Comparison of ENCODE assay signal across 1 cellular context in the genomic region with DNA sequence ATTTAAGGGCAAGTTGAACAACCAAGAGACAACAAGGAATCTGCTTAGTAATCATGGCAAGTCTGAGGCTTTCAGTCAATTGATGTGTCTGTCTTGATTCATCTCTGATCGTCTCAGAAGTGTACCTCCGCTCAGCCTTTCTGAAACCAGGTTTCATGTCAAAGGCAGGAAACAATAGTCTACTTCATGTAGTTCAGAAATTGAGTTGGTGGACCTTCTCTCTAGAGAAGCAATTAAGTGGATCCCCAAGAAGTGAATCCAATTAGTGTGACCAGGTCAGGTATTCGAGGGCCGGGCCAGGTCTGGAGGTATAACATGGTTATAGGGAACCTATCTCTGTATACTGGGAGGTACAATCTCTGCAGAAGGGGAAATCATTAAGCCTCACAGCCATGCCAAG.
A peak's percentile ranks its signal among the peaks of the same experiment; 100 is the strongest.
TF ChIP-seq lines count a peak whose summit lies in the region.

No MANE protein-coding gene starts in this region.

TF ChIP-seq in GM12878, 131 proteins besides CTCF, POLR2A, EP300 and RAD21 (continued from another document and continues in another):
- TF ChIP-seq TCF12 (IDR thresholded peaks at IDR 0.05; ENCODE audit: low read depth, low read length) (no peak), JUNB (IDR thresholded peaks at IDR 0.05) (peak; percentile 58), ESRRA (IDR thresholded peaks at IDR 0.05; ENCODE audit: low read length) (no peak), RUNX3 (IDR thresholded peaks at IDR 0.05; ENCODE audit: low read length) (peak; percentile 74), SMARCA5 (IDR thresholded peaks at IDR 0.05) (no peak), TAF1 (IDR thresholded peaks at IDR 0.05; ENCODE audit: borderline replicate concordance, low read depth, low read length) (peak; percentile 41; the same call in 1 of the 2 replicates), ETV6 (conservative IDR thresholded peaks at IDR 0.05 in 1 of 2, IDR thresholded peaks at IDR 0.05 in 1 of 2; ENCODE audit: borderline replicate concordance in 1 of 2, low read depth in 1 of 2) (peak in 1 of 2 experiments; percentile 74; a peak in 1 of 4 replicates), BACH1 (IDR thresholded peaks at IDR 0.05; ENCODE audit: borderline replicate concordance) (no peak), FOXM1 (IDR thresholded peaks at IDR 0.05; ENCODE audit: low read depth, low read length) (peak; percentile 45; the same call in 1 of the 2 replicates), USF1 (IDR thresholded peaks at IDR 0.05; ENCODE audit: borderline replicate concordance, extremely low read length, insufficient read depth, low read depth, low read length) (no peak), MAX (IDR thresholded peaks at IDR 0.05; ENCODE audit: low read depth, low read length) (0 out of 2 replicates have a peak, but pooled peaks have one; percentile 44), LARP7 (IDR thresholded peaks at IDR 0.05) (no peak), PRDM15 (CRISPR knock-in tag; IDR thresholded peaks at IDR 0.05) (no peak), ZNF207 (IDR thresholded peaks at IDR 0.05; ENCODE audit: borderline replicate concordance) (no peak), IKZF1 (conservative IDR thresholded peaks at IDR 0.05) (peak; percentile 66), SMC3 (IDR thresholded peaks at IDR 0.05; ENCODE audit: borderline replicate concordance, low read length) (no peak), PBX3 (IDR thresholded peaks at IDR 0.05; ENCODE audit: insufficient replicate concordance, low read depth, low read length) (peak; percentile 45), NFYA (IDR thresholded peaks at IDR 0.05; ENCODE audit: borderline replicate concordance, low read depth, low read length) (no peak), ZSCAN29 (IDR thresholded peaks at IDR 0.05) (no peak), NR2C1 (IDR thresholded peaks at IDR 0.05) (no peak), NRF1 (conservative IDR thresholded peaks at IDR 0.05; ENCODE audit: low read depth, low read length) (no peak), HSF1 (IDR thresholded peaks at IDR 0.05; ENCODE audit: low read depth, low read length) (no peak), NR2C2 (IDR thresholded peaks at IDR 0.05; ENCODE audit: borderline replicate concordance, control insufficient read depth, insufficient read length, low read depth) (no peak), PAX8 (IDR thresholded peaks at IDR 0.05) (no peak), SPI1 (IDR thresholded peaks at IDR 0.05; ENCODE audit: borderline replicate concordance, insufficient read depth, low read depth, low read length) (no peak), ZNF384 (IDR thresholded peaks at IDR 0.05; ENCODE audit: borderline replicate concordance, low read depth, low read length) (no peak), RAD51 (IDR thresholded peaks at IDR 0.05) (no peak), CBX3 (IDR thresholded peaks at IDR 0.05; ENCODE audit: borderline replicate concordance, low read depth) (no peak)
- TF ChIP-seq, protein P1, sequence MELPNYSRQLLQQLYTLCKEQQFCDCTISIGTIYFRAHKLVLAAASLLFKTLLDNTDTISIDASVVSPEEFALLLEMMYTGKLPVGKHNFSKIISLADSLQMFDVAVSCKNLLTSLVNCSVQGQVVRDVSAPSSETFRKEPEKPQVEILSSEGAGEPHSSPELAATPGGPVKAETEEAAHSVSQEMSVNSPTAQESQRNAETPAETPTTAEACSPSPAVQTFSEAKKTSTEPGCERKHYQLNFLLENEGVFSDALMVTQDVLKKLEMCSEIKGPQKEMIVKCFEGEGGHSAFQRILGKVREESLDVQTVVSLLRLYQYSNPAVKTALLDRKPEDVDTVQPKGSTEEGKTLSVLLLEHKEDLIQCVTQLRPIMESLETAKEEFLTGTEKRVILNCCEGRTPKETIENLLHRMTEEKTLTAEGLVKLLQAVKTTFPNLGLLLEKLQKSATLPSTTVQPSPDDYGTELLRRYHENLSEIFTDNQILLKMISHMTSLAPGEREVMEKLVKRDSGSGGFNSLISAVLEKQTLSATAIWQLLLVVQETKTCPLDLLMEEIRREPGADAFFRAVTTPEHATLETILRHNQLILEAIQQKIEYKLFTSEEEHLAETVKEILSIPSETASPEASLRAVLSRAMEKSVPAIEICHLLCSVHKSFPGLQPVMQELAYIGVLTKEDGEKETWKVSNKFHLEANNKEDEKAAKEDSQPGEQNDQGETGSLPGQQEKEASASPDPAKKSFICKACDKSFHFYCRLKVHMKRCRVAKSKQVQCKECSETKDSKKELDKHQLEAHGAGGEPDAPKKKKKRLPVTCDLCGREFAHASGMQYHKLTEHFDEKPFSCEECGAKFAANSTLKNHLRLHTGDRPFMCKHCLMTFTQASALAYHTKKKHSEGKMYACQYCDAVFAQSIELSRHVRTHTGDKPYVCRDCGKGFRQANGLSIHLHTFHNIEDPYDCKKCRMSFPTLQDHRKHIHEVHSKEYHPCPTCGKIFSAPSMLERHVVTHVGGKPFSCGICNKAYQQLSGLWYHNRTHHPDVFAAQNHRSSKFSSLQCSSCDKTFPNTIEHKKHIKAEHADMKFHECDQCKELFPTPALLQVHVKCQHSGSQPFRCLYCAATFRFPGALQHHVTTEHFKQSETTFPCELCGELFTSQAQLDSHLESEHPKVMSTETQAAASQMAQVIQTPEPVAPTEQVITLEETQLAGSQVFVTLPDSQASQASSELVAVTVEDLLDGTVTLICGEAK (IDR thresholded peaks at IDR 0.05; ENCODE audit: borderline replicate concordance) = no peak
- TF ChIP-seq, protein P2, sequence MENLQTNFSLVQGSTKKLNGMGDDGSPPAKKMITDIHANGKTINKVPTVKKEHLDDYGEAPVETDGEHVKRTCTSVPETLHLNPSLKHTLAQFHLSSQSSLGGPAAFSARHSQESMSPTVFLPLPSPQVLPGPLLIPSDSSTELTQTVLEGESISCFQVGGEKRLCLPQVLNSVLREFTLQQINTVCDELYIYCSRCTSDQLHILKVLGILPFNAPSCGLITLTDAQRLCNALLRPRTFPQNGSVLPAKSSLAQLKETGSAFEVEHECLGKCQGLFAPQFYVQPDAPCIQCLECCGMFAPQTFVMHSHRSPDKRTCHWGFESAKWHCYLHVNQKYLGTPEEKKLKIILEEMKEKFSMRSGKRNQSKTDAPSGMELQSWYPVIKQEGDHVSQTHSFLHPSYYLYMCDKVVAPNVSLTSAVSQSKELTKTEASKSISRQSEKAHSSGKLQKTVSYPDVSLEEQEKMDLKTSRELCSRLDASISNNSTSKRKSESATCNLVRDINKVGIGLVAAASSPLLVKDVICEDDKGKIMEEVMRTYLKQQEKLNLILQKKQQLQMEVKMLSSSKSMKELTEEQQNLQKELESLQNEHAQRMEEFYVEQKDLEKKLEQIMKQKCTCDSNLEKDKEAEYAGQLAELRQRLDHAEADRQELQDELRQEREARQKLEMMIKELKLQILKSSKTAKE (IDR thresholded peaks at IDR 0.05; ENCODE audit: low read depth, poor library complexity, severe bottlenecking) = peak; percentile 85
- TF ChIP-seq, protein P3, sequence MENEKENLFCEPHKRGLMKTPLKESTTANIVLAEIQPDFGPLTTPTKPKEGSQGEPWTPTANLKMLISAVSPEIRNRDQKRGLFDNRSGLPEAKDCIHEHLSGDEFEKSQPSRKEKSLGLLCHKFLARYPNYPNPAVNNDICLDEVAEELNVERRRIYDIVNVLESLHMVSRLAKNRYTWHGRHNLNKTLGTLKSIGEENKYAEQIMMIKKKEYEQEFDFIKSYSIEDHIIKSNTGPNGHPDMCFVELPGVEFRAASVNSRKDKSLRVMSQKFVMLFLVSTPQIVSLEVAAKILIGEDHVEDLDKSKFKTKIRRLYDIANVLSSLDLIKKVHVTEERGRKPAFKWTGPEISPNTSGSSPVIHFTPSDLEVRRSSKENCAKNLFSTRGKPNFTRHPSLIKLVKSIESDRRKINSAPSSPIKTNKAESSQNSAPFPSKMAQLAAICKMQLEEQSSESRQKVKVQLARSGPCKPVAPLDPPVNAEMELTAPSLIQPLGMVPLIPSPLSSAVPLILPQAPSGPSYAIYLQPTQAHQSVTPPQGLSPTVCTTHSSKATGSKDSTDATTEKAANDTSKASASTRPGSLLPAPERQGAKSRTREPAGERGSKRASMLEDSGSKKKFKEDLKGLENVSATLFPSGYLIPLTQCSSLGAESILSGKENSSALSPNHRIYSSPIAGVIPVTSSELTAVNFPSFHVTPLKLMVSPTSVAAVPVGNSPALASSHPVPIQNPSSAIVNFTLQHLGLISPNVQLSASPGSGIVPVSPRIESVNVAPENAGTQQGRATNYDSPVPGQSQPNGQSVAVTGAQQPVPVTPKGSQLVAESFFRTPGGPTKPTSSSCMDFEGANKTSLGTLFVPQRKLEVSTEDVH (IDR thresholded peaks at IDR 0.05; ENCODE audit: low read depth, partially characterized antibody) = no peak
- TF ChIP-seq, protein P4, sequence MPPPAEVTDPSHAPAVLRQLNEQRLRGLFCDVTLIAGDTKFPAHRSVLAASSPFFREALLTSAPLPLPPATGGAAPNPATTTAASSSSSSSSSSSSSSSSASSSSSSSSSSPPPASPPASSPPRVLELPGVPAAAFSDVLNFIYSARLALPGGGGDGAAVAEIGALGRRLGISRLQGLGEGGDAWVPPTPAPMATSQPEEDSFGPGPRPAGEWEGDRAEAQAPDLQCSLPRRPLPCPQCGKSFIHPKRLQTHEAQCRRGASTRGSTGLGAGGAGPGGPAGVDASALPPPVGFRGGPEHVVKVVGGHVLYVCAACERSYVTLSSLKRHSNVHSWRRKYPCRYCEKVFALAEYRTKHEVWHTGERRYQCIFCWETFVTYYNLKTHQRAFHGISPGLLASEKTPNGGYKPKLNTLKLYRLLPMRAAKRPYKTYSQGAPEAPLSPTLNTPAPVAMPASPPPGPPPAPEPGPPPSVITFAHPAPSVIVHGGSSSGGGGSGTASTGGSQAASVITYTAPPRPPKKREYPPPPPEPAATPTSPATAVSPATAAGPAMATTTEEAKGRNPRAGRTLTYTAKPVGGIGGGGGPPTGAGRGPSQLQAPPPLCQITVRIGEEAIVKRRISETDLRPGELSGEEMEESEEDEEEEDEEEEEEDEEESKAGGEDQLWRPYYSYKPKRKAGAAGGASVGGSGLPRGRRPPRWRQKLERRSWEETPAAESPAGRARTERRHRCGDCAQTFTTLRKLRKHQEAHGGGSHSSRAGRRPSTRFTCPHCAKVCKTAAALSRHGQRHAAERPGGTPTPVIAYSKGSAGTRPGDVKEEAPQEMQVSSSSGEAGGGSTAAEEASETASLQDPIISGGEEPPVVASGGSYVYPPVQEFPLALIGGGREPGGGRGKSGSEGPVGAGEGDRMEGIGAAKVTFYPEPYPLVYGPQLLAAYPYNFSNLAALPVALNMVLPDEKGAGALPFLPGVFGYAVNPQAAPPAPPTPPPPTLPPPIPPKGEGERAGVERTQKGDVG (CRISPR knock-in tag; IDR thresholded peaks at IDR 0.05) = no peak
